Comparison of ENCODE assay signal across 12 cellular contexts in genomic region chr20:23990296-23990695, GRCh38. TPM values are rescaled to one million over a fixed set of nuclear protein-coding genes. Genes with fewer than 3 reads are reported as not detected.
"Had no signal": no experiment of that assay in that cellular context is flagged by ENCODE, and none has a peak within 500 bp of the region (broad histone marks: within the 10 kb centered on the region; RNA-seq: fewer than 3 reads in every experiment).

No MANE protein-coding gene starts in this region.

RNA-seq across cellular contexts. Expression of gene GGTLC1, which starts 1.7 kb away (rescaled TPM):
- total RNA-seq: stomach, subcutaneous adipose tissue, suprapubic skin, temporal lobe, thoracic aorta, tibial nerve, transverse colon, ureter, urinary bladder, uterus, vagina had no signal
- polyA plus RNA-seq: stomach, thymus, urinary bladder had no signal
